8 cellular contexts compared by ENCODE assay signal in the genomic region with DNA sequence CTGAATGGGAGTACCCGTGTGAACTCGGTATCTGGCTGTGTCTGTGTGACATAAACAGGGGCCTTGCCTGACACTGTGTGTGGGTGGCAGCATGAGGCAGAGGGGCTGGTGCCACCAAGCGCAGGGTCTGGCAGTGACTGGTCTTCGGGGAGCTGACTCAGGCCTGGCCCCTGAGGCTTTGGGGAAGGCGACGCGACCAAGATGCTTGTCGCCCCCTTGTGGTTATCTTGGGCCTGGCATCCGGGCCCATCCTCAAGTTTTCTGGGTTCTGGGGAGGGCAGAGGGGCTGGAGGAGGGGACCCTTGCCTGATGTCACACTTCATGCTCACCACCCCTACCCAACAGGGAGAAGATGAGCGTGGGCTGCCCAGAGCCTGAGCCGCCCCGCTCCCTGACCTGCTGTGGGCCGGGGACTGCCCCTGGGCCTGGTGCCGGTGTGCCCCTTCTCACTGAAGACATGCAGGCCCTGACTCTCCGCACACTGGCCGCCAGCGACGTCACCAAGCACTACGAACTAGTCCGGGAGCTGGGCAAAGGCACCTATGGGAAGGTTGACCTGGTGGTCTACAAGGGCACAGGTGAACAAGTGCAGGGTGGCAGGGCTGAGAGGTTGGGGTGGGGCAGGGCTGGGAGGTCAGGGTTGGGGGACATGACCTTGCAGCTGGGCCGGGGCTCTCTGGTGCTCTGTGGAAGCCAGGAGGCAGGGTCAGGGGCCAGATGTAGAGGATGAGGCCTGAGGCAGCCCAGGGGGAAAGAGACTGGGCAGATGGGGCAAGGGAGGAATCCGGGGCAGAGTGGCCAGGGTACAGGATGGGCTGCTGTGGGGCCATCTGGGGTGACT. TPM values are rescaled to one million over a fixed set of nuclear protein-coding genes. Genes with fewer than 3 reads are reported as not detected.
A peak's percentile ranks its signal among the peaks of the same experiment; 100 is the strongest.
DNase-seq lines count a peak whose midpoint lies in the region; ATAC-seq and TF ChIP-seq lines count a peak whose summit lies in the region.

No MANE protein-coding gene starts in this region.

- WGBS in upper lobe of left lung, 2 donors = 28 to 83% methylated on average over 7 to 14 of the region's 22 CpGs

- H3K27me3 ChIP-seq in PC-9 (ENCODE audit: insufficient read depth, low read depth) (no peaks in the 10 kb centered on the region), upper lobe of left lung (no peaks in the 10 kb centered on the region)

- H3K27ac ChIP-seq in PC-9 (no peak overlapping the region), upper lobe of left lung (no peak overlapping the region)

- peak; percentile 67 for DNase-seq in Right ventricle myocardium superior
- DNase-seq in cardiac septum (ENCODE audit: low spot score) = no peak
- DNase-seq in PC-9 = peak; percentile 46 to 67
- peak; percentile 50 for DNase-seq in activated T-helper 1 cell treated with anti-CD3 and anti-CD28 coated beads, Interleukin-12 subunit alpha, Interleukin-12 subunit beta, Interleukin-2, Interleukin-4 antibody, amounts not matched to agents 30 ng/mL and 10 ng/mL and 1 ng/mL, durations not matched to agents 14 hours and 24 hours and 36 hours (ENCODE audit: low spot score)
- DNase-seq in fibroblast of the aortic adventitia (ENCODE audit: low read depth) = peak; percentile 39
- DNase-seq in pons (ENCODE audit: low spot score) = peak; percentile 29
- peak; percentile 49 to 83 for DNase-seq in upper lobe of left lung

- no peak overlapping the region for H3K4me2 ChIP-seq in PC-9

- H3K27me3 Mint-ChIP-seq in activated T-helper 1 cell treated with anti-CD3 and anti-CD28 coated beads, Interleukin-12 subunit alpha, Interleukin-12 subunit beta, Interleukin-2, Interleukin-4 antibody, amounts not matched to agents 30 ng/mL and 10 ng/mL and 1 ng/mL, durations not matched to agents 14 hours and 24 hours and 36 hours (ENCODE audit: insufficient read depth) = no peaks in the 10 kb centered on the region

- no peak for TF ChIP-seq POLR2A in upper lobe of left lung (IDR thresholded peaks at IDR 0.05)

- H3K4me3 Mint-ChIP-seq in activated T-helper 1 cell treated with anti-CD3 and anti-CD28 coated beads, Interleukin-12 subunit alpha, Interleukin-12 subunit beta, Interleukin-2, Interleukin-4 antibody, amounts not matched to agents 30 ng/mL and 10 ng/mL and 1 ng/mL, durations not matched to agents 14 hours and 24 hours and 36 hours = no peak overlapping the region

- H3K79me2 ChIP-seq in PC-9 (ENCODE audit: low read depth) = no peaks in the 10 kb centered on the region

- ATAC-seq in Right ventricle myocardium superior (ENCODE audit: poor library complexity) (peak; percentile 56), upper lobe of left lung (ENCODE audit: low FRiP score in 2 of 2) (peak; percentile 55 to 65), HG03108 (IDR thresholded peaks at IDR 0.05; ENCODE audit: unreplicated experiment) (no peak)

- BruUV-seq in PC-9 (replicated peaks; lab: Mats Ljungman, UMichigan) = no TSS peak

- no peaks in the 10 kb centered on the region for H3K36me3 ChIP-seq in PC-9 (ENCODE audit: low read depth)
- H3K36me3 ChIP-seq in upper lobe of left lung = no peaks in the 10 kb centered on the region

- TF ChIP-seq CTCF in PC-9 (conservative IDR thresholded peaks at IDR 0.05) = peak; percentile 98
- peak; percentile 89 for TF ChIP-seq CTCF in fibroblast of the aortic adventitia (IDR thresholded peaks at IDR 0.05; ENCODE audit: insufficient read depth, low read length)
- TF ChIP-seq CTCF in upper lobe of left lung (IDR thresholded peaks at IDR 0.05) = peak; percentile 73 to 90 (median 82)

- peaks cover 6% of the 10 kb centered on the region for H3K4me1 Mint-ChIP-seq in activated T-helper 1 cell treated with anti-CD3 and anti-CD28 coated beads, Interleukin-12 subunit alpha, Interleukin-12 subunit beta, Interleukin-2, Interleukin-4 antibody, amounts not matched to agents 30 ng/mL and 10 ng/mL and 1 ng/mL, durations not matched to agents 14 hours and 24 hours and 36 hours (ENCODE audit: low read depth)

- CTCF ChIA-PET in PC-9 (lab: Charles Lee) = interaction anchor here (0.5 to 1.4 kb wide), 4 partner anchors 36 to 1055 kb away, joined by 3 to 4 read pairs (median 4); no protein-coding TSS in a partner anchor

- no peaks in the 10 kb centered on the region for H3F3A ChIP-seq in PC-9 (ENCODE audit: insufficient read depth, low read depth)

- H2AFZ ChIP-seq in PC-9 = no peak overlapping the region

- H3K4me1 ChIP-seq in PC-9 (replicated peaks; ENCODE audit: insufficient read depth) = no peaks in the 10 kb centered on the region
- peaks cover 0 to 4% (median 1%) of the 10 kb centered on the region in 4 donors for H3K4me1 ChIP-seq in upper lobe of left lung

- peak overlapping the region; percentile 18 for H3K27ac Mint-ChIP-seq in activated T-helper 1 cell treated with anti-CD3 and anti-CD28 coated beads, Interleukin-12 subunit alpha, Interleukin-12 subunit beta, Interleukin-2, Interleukin-4 antibody, amounts not matched to agents 30 ng/mL and 10 ng/mL and 1 ng/mL, durations not matched to agents 14 hours and 24 hours and 36 hours

- no peaks in the 10 kb centered on the region for H3K36me3 Mint-ChIP-seq in activated T-helper 1 cell treated with anti-CD3 and anti-CD28 coated beads, Interleukin-12 subunit alpha, Interleukin-12 subunit beta, Interleukin-2, Interleukin-4 antibody, amounts not matched to agents 30 ng/mL and 10 ng/mL and 1 ng/mL, durations not matched to agents 14 hours and 24 hours and 36 hours (ENCODE audit: low read depth)

- POLR2A ChIA-PET in PC-9 (lab: Charles Lee; ENCODE audit: unreplicated experiment) = no interaction called here

- H3K4me3 ChIP-seq in PC-9 (no peak overlapping the region), fibroblast of the aortic adventitia (ENCODE audit: low read depth, low read length) (no peak overlapping the region), upper lobe of left lung (no peak overlapping the region)

- no peaks in the 10 kb centered on the region for H3K9me2 ChIP-seq in PC-9 (ENCODE audit: insufficient read depth)

- H4K20me1 ChIP-seq in PC-9 (ENCODE audit: insufficient read depth) = no peaks in the 10 kb centered on the region

- intact Hi-C loops in Right ventricle myocardium superior (cut with DNase I) = loop anchor here (5.0 kb wide), 1 partner anchor 40 kb away; no protein-coding TSS in a partner anchor
- intact Hi-C loops in cardiac septum (cut with DNase I) = loop anchor here (5.0 kb wide), 1 partner anchor 40 kb away; no protein-coding TSS in a partner anchor
- intact Hi-C loops in PC-9 (cut with micrococcal nuclease; ENCODE audit: unreplicated experiment) = loop anchor here (1.0 to 2.0 kb wide), 2 partner anchors 40 to 344 kb away; no protein-coding TSS in a partner anchor
- intact Hi-C loops in activated T-helper 1 cell treated with anti-CD3 and anti-CD28 coated beads, Interleukin-12 subunit alpha, Interleukin-12 subunit beta, Interleukin-2, Interleukin-4 antibody, amounts not matched to agents 30 ng/mL and 10 ng/mL and 1 ng/mL, durations not matched to agents 14 hours and 24 hours and 36 hours (cut with micrococcal nuclease) = loop anchor here (1.0 kb wide), 2 partner anchors 40 to 181 kb away; no protein-coding TSS in a partner anchor

- no peaks in the 10 kb centered on the region for H3K9me3 Mint-ChIP-seq in activated T-helper 1 cell treated with anti-CD3 and anti-CD28 coated beads, Interleukin-12 subunit alpha, Interleukin-12 subunit beta, Interleukin-2, Interleukin-4 antibody, amounts not matched to agents 30 ng/mL and 10 ng/mL and 1 ng/mL, durations not matched to agents 14 hours and 24 hours and 36 hours

- no peak for TF ChIP-seq EP300 in upper lobe of left lung (IDR thresholded peaks at IDR 0.05)

- H3K9me3 ChIP-seq in PC-9 (ENCODE audit: insufficient read depth, low read depth) = no peaks in the 10 kb centered on the region
- H3K9me3 ChIP-seq in upper lobe of left lung = no peaks in the 10 kb centered on the region

RNA-seq across cellular contexts. Expression of a gene that starts 24.9 kb away (rescaled TPM):
- total RNA-seq in Right ventricle myocardium superior = 2.0 TPM
- 1.9 TPM for total RNA-seq in cardiac septum
- 18.4 and 22.1 TPM in 2 replicates for total RNA-seq in PC-9 (2021)
- 0.73 and 0.80 TPM in 2 replicates for total RNA-seq in activated T-helper 1 cell treated with anti-CD3 and anti-CD28 coated beads, Interleukin-12 subunit alpha, Interleukin-12 subunit beta, Interleukin-2, Interleukin-4 antibody, amounts not matched to agents 30 ng/mL and 10 ng/mL and 1 ng/mL, durations not matched to agents 14 hours and 24 hours and 36 hours
- total RNA-seq in fibroblast of the aortic adventitia (ENCODE audit: low replicate concordance) = under 0.01 TPM in 1 of 2 replicates, not detected in the other
- total RNA-seq in upper lobe of left lung = 1 to 10 TPM; 1.1 to 4.2 (median 2.1) TPM

RNA-seq across cellular contexts. Expression of a gene that starts 46.0 kb away (rescaled TPM):
- 0.48 TPM for total RNA-seq in Right ventricle myocardium superior
- total RNA-seq in cardiac septum = not detected
- 6.9 and 7.0 TPM in 2 replicates for total RNA-seq in PC-9 (2021)
- total RNA-seq in activated T-helper 1 cell treated with anti-CD3 and anti-CD28 coated beads, Interleukin-12 subunit alpha, Interleukin-12 subunit beta, Interleukin-2, Interleukin-4 antibody, amounts not matched to agents 30 ng/mL and 10 ng/mL and 1 ng/mL, durations not matched to agents 14 hours and 24 hours and 36 hours = 2.6 and 4.1 TPM in 2 replicates
- 26.7 TPM in 1 of 2 replicates, not detected in the other for total RNA-seq in fibroblast of the aortic adventitia (ENCODE audit: low replicate concordance)
- total RNA-seq in upper lobe of left lung = 1 to 10 TPM in 2 of 6 donors, not detected in 4; 1.6 to 3.3 TPM
